1 cellular context compared by ENCODE assay signal in genomic region chr16:30367349-30368009, GRCh38.
TF ChIP-seq lines count a peak whose summit lies in the region.

No MANE protein-coding gene starts in this region.

TF ChIP-seq in IMR-90, 13 proteins besides CTCF, POLR2A, EP300 and RAD21 (continued from another document):
- no peak for TF ChIP-seq USF2 (IDR thresholded peaks at IDR 0.05; ENCODE audit: low read depth, low read length)
- no peak for TF ChIP-seq MAFK (IDR thresholded peaks at IDR 0.05; ENCODE audit: low read depth, low read length)
- no peak for TF ChIP-seq BHLHE40 (IDR thresholded peaks at IDR 0.05; ENCODE audit: low read depth, low read length)
- TF ChIP-seq RFX5 (IDR thresholded peaks at IDR 0.05; ENCODE audit: low read depth, low read length) = no peak
- TF ChIP-seq CEBPB (IDR thresholded peaks at IDR 0.05; ENCODE audit: low read depth, low read length) = no peak
- no peak for TF ChIP-seq SMC3 (IDR thresholded peaks at IDR 0.05; ENCODE audit: low read depth, low read length)
- TF ChIP-seq MAZ (IDR thresholded peaks at IDR 0.05; ENCODE audit: borderline replicate concordance, low read depth, low read length) = no peak
